In the genomic region with DNA sequence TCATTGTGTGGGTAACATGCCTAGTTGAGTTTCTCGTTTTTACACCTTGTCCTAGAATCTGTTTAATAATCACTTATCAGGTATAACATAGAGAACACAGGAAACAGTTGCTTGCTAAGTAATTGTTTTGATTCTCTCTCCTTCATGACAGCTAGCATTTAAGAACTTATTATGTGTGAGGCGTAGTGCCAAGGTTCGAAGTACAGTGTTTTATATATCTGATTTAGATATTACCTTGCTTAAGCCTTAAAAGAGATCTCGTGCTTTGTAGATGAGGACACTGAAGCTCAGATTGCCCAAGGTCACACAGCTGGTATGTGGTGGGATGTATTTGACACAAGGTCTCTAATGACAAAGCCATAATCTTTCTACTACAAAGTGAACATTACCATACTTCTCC, we compare ENCODE assay signal across 21 cellular contexts. TPM values are rescaled to one million over a fixed set of nuclear protein-coding genes. Genes with fewer than 3 reads are reported as not detected.
A peak's percentile ranks its signal among the peaks of the same experiment; 100 is the strongest.
DNase-seq lines count a peak whose midpoint lies in the region; ATAC-seq, FAIRE-seq and TF ChIP-seq lines count a peak whose summit lies in the region.
"Had no signal": no experiment of that assay in that cellular context is flagged by ENCODE, and none has a peak within 500 bp of the region (broad histone marks: within the 10 kb centered on the region; RNA-seq: fewer than 3 reads in every experiment).

No MANE protein-coding gene starts in this region.

- no peaks in the 10 kb centered on the region for H4K20me1 ChIP-seq in HepG2 (ENCODE audit: insufficient read depth, low read length)

- BruUV-seq in HepG2 (replicated peaks; lab: Mats Ljungman, UMichigan): no TSS peak

- TF ChIP-seq EP300 in HepG2 (IDR thresholded peaks at IDR 0.05; ENCODE audit: low read depth in 2 of 2, low read length in 2 of 2) (no peak), HepG2 (CRISPR knock-in tag; IDR thresholded peaks at IDR 0.05; ENCODE audit: borderline replicate concordance) (no peak), transverse colon (IDR thresholded peaks at IDR 0.05; ENCODE audit: low read depth) (no peak)

- ATAC-seq in HepG2 (no peak), right lobe of liver (no peak)
- ATAC-seq: GM23338 had no signal

- in situ Hi-C loops in HepG2 (cut with HindIII; ENCODE audit: extremely low pct_ligation_motif_present, low pct_unique_long_range_greater_than_20kb) (no loop called here), transverse colon (cut with MboI; ENCODE audit: low pct_ligation_motif_present in 1 of 4, low pct_unique_long_range_greater_than_20kb in 1 of 4, low sequenced_read_pairs in 3 of 4) (no loop called here)

- intact Hi-C loops in HepG2 (cut with micrococcal nuclease; ENCODE audit: unreplicated experiment): no loop called here
- intact Hi-C loops in right lobe of liver (cut with DNase I): no loop called here
- intact Hi-C loops in transverse colon (cut with DNase I; ENCODE audit: low total_unique reads): no loop called here

- no peaks in the 10 kb centered on the region for H3K4me1 ChIP-seq in HepG2 (ENCODE audit: insufficient read depth, low read length)
- no peaks in the 10 kb centered on the region for H3K4me1 ChIP-seq in right lobe of liver
- peaks cover 0 to 17% (median 7%) of the 10 kb centered on the region in 4 donors for H3K4me1 ChIP-seq in transverse colon
- H3K4me1 ChIP-seq: BE2C had no signal

- DNase-seq in HepG2 (ENCODE audit: low spot score): peak; percentile 2
- DNase-seq in right lobe of liver: no peak
- DNase-seq in mucosa of gallbladder (ENCODE audit: low spot score): peak; percentile 45
- DNase-seq in transverse colon: peak; percentile 27
- DNase-seq in NCI-H1048 (lab: John Stamatoyannopoulos, UW): no peak
- no peak for DNase-seq in AG20443 (ENCODE audit: low spot score)
- DNase-seq in NCI-H2029 (lab: John Stamatoyannopoulos, UW): no peak
- DNase-seq: BE2C; C1 segment of cervical spinal cord; CD4-positive, CD25-positive, alpha-beta regulatory T cell; CD8-positive, alpha-beta memory T cell; COR-L47; DMS 273 treated with DMSO at 0.1 percent for 48 hours; HCEC 1CT; KG1 had no signal

- H3K9me3 ChIP-seq in HepG2 (ENCODE audit: low read length) (no peaks in the 10 kb centered on the region), right lobe of liver (no peaks in the 10 kb centered on the region), transverse colon (no peaks in the 10 kb centered on the region)
- H3K9me3 ChIP-seq: BE2C had no signal

- no peak for FAIRE-seq in HepG2 (lab: Jason Lieb, UNC)
- FAIRE-seq: G401.6, GM12891, GM19239, H54 had no signal

- TF ChIP-seq CTCF in HepG2 (CRISPR knock-in tag; IDR thresholded peaks at IDR 0.05) (no peak), right lobe of liver (IDR thresholded peaks at IDR 0.05) (no peak), VCaP (conservative IDR thresholded peaks at IDR 0.05) (no peak), transverse colon (IDR thresholded peaks at IDR 0.05) (no peak)

- no peak overlapping the region for H3K9ac ChIP-seq in HepG2 (ENCODE audit: insufficient read depth, low read depth, low read length)

- TF ChIP-seq POLR2A in HepG2 (IDR thresholded peaks at IDR 0.05; ENCODE audit: insufficient read depth in 1 of 2, low read depth in 2 of 2, low read length in 2 of 2) (no peak), right lobe of liver (IDR thresholded peaks at IDR 0.05) (no peak), transverse colon (IDR thresholded peaks at IDR 0.05) (no peak)

- no peak overlapping the region for H3K4me2 ChIP-seq in HepG2 (ENCODE audit: low read depth, low read length)
- H3K4me2 ChIP-seq: GM23338 had no signal

- H3K36me3 ChIP-seq in HepG2 (replicated peaks in 1 of 2; ENCODE audit: control insufficient read depth in 1 of 2, insufficient read depth in 2 of 2, low read length in 2 of 2) (no peaks in the 10 kb centered on the region), right lobe of liver (no peaks in the 10 kb centered on the region), transverse colon (no peaks in the 10 kb centered on the region)
- H3K36me3 ChIP-seq: BE2C had no signal

- H2AFZ ChIP-seq in HepG2 (ENCODE audit: low read length): no peak overlapping the region
- H2AFZ ChIP-seq: GM23338 had no signal

- H3K79me2 ChIP-seq in HepG2 (ENCODE audit: insufficient read depth, low read length): no peaks in the 10 kb centered on the region

- 8% methylated on average over 4 of the region's 4 CpGs for WGBS in HepG2 (ENCODE audit: low lambda C conversion rate)
- 88% methylated on average over 4 of the region's 4 CpGs for WGBS in right lobe of liver (ENCODE audit: insufficient coverage, low coverage, low lambda C conversion rate, missing lambda C conversion rate)
- 58 to 77% methylated on average over 4 of the region's 4 CpGs for WGBS in transverse colon (ENCODE audit: low coverage in 1 of 2), 2 donors

- CTCF ChIA-PET in HepG2 (lab: Yijun Ruan, JAX; ENCODE audit: low intra/inter-chr PET ratio, low total read pairs): no interaction called here

- TF ChIP-seq RAD21 in HepG2 (CRISPR knock-in tag; IDR thresholded peaks at IDR 0.05): no peak

- no peak overlapping the region for H3K4me3 ChIP-seq in HepG2 (replicated peaks in 1 of 3; ENCODE audit: insufficient read depth in 1 of 3, low read depth in 2 of 3, low read length in 3 of 3)
- no peak overlapping the region for H3K4me3 ChIP-seq in right lobe of liver
- H3K4me3 ChIP-seq in transverse colon: no peak overlapping the region
- H3K4me3 ChIP-seq: GM23338 had no signal

- no peaks in the 10 kb centered on the region for H3K27me3 ChIP-seq in HepG2 (ENCODE audit: control insufficient read depth in 1 of 2, insufficient read depth in 2 of 2, low read length in 2 of 2)
- no peaks in the 10 kb centered on the region for H3K27me3 ChIP-seq in right lobe of liver
- H3K27me3 ChIP-seq in transverse colon: no peaks in the 10 kb centered on the region
- H3K27me3 ChIP-seq: BE2C had no signal

- H3K27ac ChIP-seq in HepG2 (ENCODE audit: extremely low read length, insufficient read depth, low read length): no peak overlapping the region
- H3K27ac ChIP-seq in right lobe of liver: no peak overlapping the region
- 0 out of 2 replicates have a peak overlapping the region, but pooled peaks have one; percentile 19 for H3K27ac ChIP-seq in VCaP
- peak overlapping the region; percentile 45 to 77 (median 67) for H3K27ac ChIP-seq in transverse colon

- POLR2A ChIA-PET in HepG2 (lab: Yijun Ruan, JAX): no interaction called here

TF ChIP-seq in HepG2, 621 proteins besides CTCF, POLR2A, EP300 and RAD21 (continues in another document):
- no peak for TF ChIP-seq CHD2 (IDR thresholded peaks at IDR 0.05; ENCODE audit: low read depth, low read length)
- no peak for TF ChIP-seq ZNF678 (CRISPR knock-in tag; IDR thresholded peaks at IDR 0.05)

RNA-seq across cellular contexts. Expression of gene IFT57, which starts 29.0 kb away (rescaled TPM):
- total RNA-seq in HepG2 (2016; rRNA removed; fragmentation: Illumina TruSeq; extraction: Trizol): 14.5 and 18.0 TPM in 2 replicates
- 5.9 and 8.5 TPM in 2 replicates for total RNA-seq in HepG2 (2016; cell fraction: cytosol; rRNA removed; fragmentation: Illumina TruSeq; extraction: Trizol; ENCODE audit: low read depth)
- total RNA-seq in HepG2 (2016; cell fraction: insoluble cytoplasmic fraction; rRNA removed; fragmentation: Illumina TruSeq; extraction: Trizol): 15.8 and 16.4 TPM in 2 replicates
- total RNA-seq in HepG2 (2016; cell fraction: membrane; rRNA removed; fragmentation: Illumina TruSeq; extraction: Trizol): 21.3 and 21.6 TPM in 2 replicates
- total RNA-seq in HepG2 (2016; cell fraction: nucleus; rRNA removed; fragmentation: Illumina TruSeq; extraction: Trizol): 9.6 and 11.6 TPM in 2 replicates
- 5.5 and 5.8 TPM in 2 replicates for polyA plus RNA-seq in HepG2 (2011; rRNA removed)
- 3.3 and 4.4 TPM in 2 replicates for polyA plus RNA-seq in HepG2 (2011; cell fraction: cytosol; rRNA removed)
- polyA plus RNA-seq in HepG2 (2011; cell fraction: nucleus; rRNA removed): 3.4 and 4.4 TPM in 2 replicates
- 3.5 and 4.3 TPM in 2 replicates for polyA plus RNA-seq in HepG2 (2012)
- 12.1 and 16.1 TPM in 2 replicates for polyA plus RNA-seq in HepG2 (2016; cell fraction: cytosol; fragmentation: Illumina TruSeq; extraction: Trizol; ENCODE audit: low read depth)
- polyA plus RNA-seq in HepG2 (2016; cell fraction: insoluble cytoplasmic fraction; fragmentation: Illumina TruSeq; extraction: Trizol; ENCODE audit: low read depth): 16.2 and 17.9 TPM in 2 replicates
- polyA plus RNA-seq in HepG2 (2016; cell fraction: membrane; fragmentation: Illumina TruSeq; extraction: Trizol; ENCODE audit: low read depth): 15.0 and 18.0 TPM in 2 replicates
- polyA plus RNA-seq in HepG2 (2016; cell fraction: nucleus; fragmentation: Illumina TruSeq; extraction: Trizol; ENCODE audit: insufficient read depth, low read depth): 14.1 and 17.2 TPM in 2 replicates
- 2.8 TPM in 1 of 2 replicates, not detected in the other for polyA minus RNA-seq in HepG2 (2011; rRNA and poly(A)+ RNA removed; ENCODE audit: low replicate concordance)
- polyA minus RNA-seq in HepG2 (2011; cell fraction: cytosol; rRNA and poly(A)+ RNA removed): 2.9 and 5.8 TPM in 2 replicates
- polyA minus RNA-seq in HepG2 (2011; cell fraction: nucleus; rRNA and poly(A)+ RNA removed): 5.8 and 7.5 TPM in 2 replicates
- 1 to 10 TPM; 2.4 to 6.2 (median 4.5) TPM for total RNA-seq in right lobe of liver
- 51.1 TPM for total RNA-seq in mucosa of gallbladder
- total RNA-seq in transverse colon: 10 to 100 TPM; 38.2 to 78.0 (median 57.4) TPM

RNA-seq across cellular contexts. Expression of gene HHLA2, which starts 45.1 kb away (rescaled TPM):
- total RNA-seq in HepG2 (2016; rRNA removed; fragmentation: Illumina TruSeq; extraction: Trizol) (not detected in 2 replicates), right lobe of liver (not detected), mucosa of gallbladder (69.1 TPM), transverse colon (100 to 1,000 TPM in 3 of 4 donors, 10 to 100 TPM in 1; 26.7 to 226 (median 204) TPM)
- not detected in 2 replicates for total RNA-seq in HepG2 (2016; cell fraction: cytosol; rRNA removed; fragmentation: Illumina TruSeq; extraction: Trizol; ENCODE audit: low read depth)
- not detected in 2 replicates for total RNA-seq in HepG2 (2016; cell fraction: insoluble cytoplasmic fraction; rRNA removed; fragmentation: Illumina TruSeq; extraction: Trizol)
- total RNA-seq in HepG2 (2016; cell fraction: membrane; rRNA removed; fragmentation: Illumina TruSeq; extraction: Trizol): not detected in 2 replicates
- not detected in 2 replicates for total RNA-seq in HepG2 (2016; cell fraction: nucleus; rRNA removed; fragmentation: Illumina TruSeq; extraction: Trizol)
- not detected in 2 replicates for polyA plus RNA-seq in HepG2 (2011; rRNA removed)
- not detected in 2 replicates for polyA plus RNA-seq in HepG2 (2011; cell fraction: cytosol; rRNA removed)
- not detected in 2 replicates for polyA plus RNA-seq in HepG2 (2011; cell fraction: nucleus; rRNA removed)
- not detected in 2 replicates for polyA plus RNA-seq in HepG2 (2012)
- polyA plus RNA-seq in HepG2 (2016; cell fraction: cytosol; fragmentation: Illumina TruSeq; extraction: Trizol; ENCODE audit: low read depth): not detected in 2 replicates
- polyA plus RNA-seq in HepG2 (2016; cell fraction: insoluble cytoplasmic fraction; fragmentation: Illumina TruSeq; extraction: Trizol; ENCODE audit: low read depth): not detected in 2 replicates
- not detected in 2 replicates for polyA plus RNA-seq in HepG2 (2016; cell fraction: membrane; fragmentation: Illumina TruSeq; extraction: Trizol; ENCODE audit: low read depth)
- not detected in 2 replicates for polyA plus RNA-seq in HepG2 (2016; cell fraction: nucleus; fragmentation: Illumina TruSeq; extraction: Trizol; ENCODE audit: insufficient read depth, low read depth)
- polyA minus RNA-seq in HepG2 (2011; rRNA and poly(A)+ RNA removed; ENCODE audit: low replicate concordance): not detected in 2 replicates
- not detected in 2 replicates for polyA minus RNA-seq in HepG2 (2011; cell fraction: cytosol; rRNA and poly(A)+ RNA removed)
- not detected in 2 replicates for polyA minus RNA-seq in HepG2 (2011; cell fraction: nucleus; rRNA and poly(A)+ RNA removed)
- total RNA-seq: GM23338 had no signal
- polyA plus RNA-seq: CD4-positive, CD25-positive, alpha-beta regulatory T cell; GM23338 had no signal

Comparison
In these comparisons a context has a peak if more than half of its experiments do, and no peak if none do; other contexts are left out.
1. DNase-seq: peak in HepG2 (single experiment), mucosa of gallbladder (single experiment) and transverse colon (single experiment); none in right lobe of liver (0 of 3), NCI-H1048 (single experiment), AG20443 (single experiment) and NCI-H2029 (single experiment).
2. H3K27ac ChIP-seq: peak in VCaP (single experiment) and transverse colon (4 of 4); none in HepG2 (single experiment) and right lobe of liver (0 of 3).
3. RNA of gene HHLA2, which starts 45.1 kb away (total RNA-seq): 26.7 to 226 TPM in transverse colon and 69.1 TPM in mucosa of gallbladder (single experiment); not detected in HepG2 and not detected in right lobe of liver; every median in the first group is over 10 times any median in the second.